10 cellular contexts compared by ENCODE assay signal in genomic region chr21:37371041-37371397, GRCh38. TPM values are rescaled to one million over a fixed set of nuclear protein-coding genes. Genes with fewer than 3 reads are reported as not detected.
DNase-seq lines count a peak whose midpoint lies in the region; ATAC-seq, FAIRE-seq and TF ChIP-seq lines count a peak whose summit lies in the region.
"Had no signal": no experiment of that assay in that cellular context is flagged by ENCODE, and none has a peak within 500 bp of the region (broad histone marks: within the 10 kb centered on the region; RNA-seq: fewer than 3 reads in every experiment).

No MANE protein-coding gene starts in this region.

- H3K9ac ChIP-seq in KMS-11 (no peak overlapping the region; the same call in 1 of the 2 replicates), K562 (ENCODE audit: insufficient read depth in 1 of 2, low read depth in 2 of 2, low read length in 2 of 2) (peak overlapping the region in 1 of 2 experiments; percentile 95; a peak in 2 of 4 replicates)

- DNase-seq in CD14-positive monocyte (ENCODE audit: low spot score), result no peak
- DNase-seq in K562 (ENCODE audit: extremely low read depth in 1 of 4, low spot score in 3 of 4), result no peak
- no peak for DNase-seq in natural killer cell
- DNase-seq in NCI-H2029 (lab: John Stamatoyannopoulos, UW), result no peak
- no peak for DNase-seq in substantia nigra (lab: John Stamatoyannopoulos, UW)
- DNase-seq in DMS79 (lab: John Stamatoyannopoulos, UW), result no peak
- DNase-seq: NCI-H1092, SJCRH30 had no signal

- no peak for TF ChIP-seq RAD21 in K562 (CRISPR knock-in tag; conservative IDR thresholded peaks at IDR 0.05 in 1 of 2, IDR thresholded peaks at IDR 0.05 in 1 of 2)

- H3K27ac ChIP-seq in KMS-11 (peak overlapping the region; percentile 7; the same call in 1 of the 2 replicates), K562 (ENCODE audit: extremely low read depth, low read depth, low read length) (peak overlapping the region; percentile 97), substantia nigra (ENCODE audit: low read depth, low read length, poor library complexity, severe bottlenecking) (no peak overlapping the region)
- H3K27ac ChIP-seq: SJCRH30 had no signal

- no peaks in the 10 kb centered on the region for H3K9me3 ChIP-seq in K562 (replicated peaks; ENCODE audit: control insufficient read depth, insufficient read depth, low read depth, low read length)
- H3K9me3 ChIP-seq: SJCRH30 had no signal

- H3K9me3 Mint-ChIP-seq in CD14-positive monocyte (peaks cover 0 to 1% (median 0%) of the 10 kb centered on the region in 7 donors), natural killer cell (no peaks in the 10 kb centered on the region)

- H3K4me1 Mint-ChIP-seq in CD14-positive monocyte (peaks cover 69% of the 10 kb centered on the region), natural killer cell (peaks cover 70 to 76% of the 10 kb centered on the region in 2 donors)

- peaks cover 72% of the 10 kb centered on the region for H3K4me1 ChIP-seq in KMS-11 (ENCODE audit: low read depth, poor library complexity, severe bottlenecking)
- H3K4me1 ChIP-seq in K562 (replicated peaks in 1 of 2; ENCODE audit: control insufficient read depth in 2 of 2, insufficient read depth in 2 of 2, low read length in 2 of 2), result peaks cover 18 to 38% of the 10 kb centered on the region in 2 experiments

- ATAC-seq in K562 (no peak), natural killer cell (no peak), GM21717 (IDR thresholded peaks at IDR 0.05; ENCODE audit: unreplicated experiment) (no peak)

- no TSS peak for BruUV-seq in K562 (replicated peaks; lab: Mats Ljungman, UMichigan)

- intact Hi-C loops in CD14-positive monocyte (cut with micrococcal nuclease), result loop anchor here in 1 of 2 donors (10.0 kb wide), 1 partner anchor 64 kb away; no protein-coding TSS in a partner anchor
- intact Hi-C loops in K562 (cut with micrococcal nuclease), result loop anchor here (2.0 to 10.0 kb wide), 3 partner anchors 66 to 286 kb away; partner anchors contain the start of gene VPS26C
- intact Hi-C loops in natural killer cell (cut with micrococcal nuclease), result loop anchor here (2.0 to 5.0 kb wide), 4 partner anchors 16 to 88 kb away; no protein-coding TSS in a partner anchor

- no peaks in the 10 kb centered on the region for H3K27me3 ChIP-seq in KMS-11 (ENCODE audit: insufficient read depth, low read depth)
- H3K27me3 ChIP-seq in K562 (ENCODE audit: control insufficient read depth in 2 of 2, insufficient read depth in 2 of 2, low read length in 2 of 2), result no peaks in the 10 kb centered on the region
- H3K27me3 ChIP-seq: SJCRH30 had no signal

- CTCF ChIA-PET in K562 (lab: Yijun Ruan, JAX; ENCODE audit: low intra/inter-chr PET ratio), result no interaction called here

- TF ChIP-seq EP300 in K562 (IDR thresholded peaks at IDR 0.05; ENCODE audit: low read length), result no peak

- H4K20me1 ChIP-seq in KMS-11 (ENCODE audit: insufficient read depth) (peaks cover 69% of the 10 kb centered on the region), K562 (replicated peaks; ENCODE audit: control insufficient read depth, insufficient read depth, low read length) (peaks cover 23% of the 10 kb centered on the region)

- peak overlapping the region in 6 of 7 donors; percentile 35 to 96 (median 88) for H3K27ac Mint-ChIP-seq in CD14-positive monocyte
- peak overlapping the region; percentile 97 for H3K27ac Mint-ChIP-seq in natural killer cell

- no peak for FAIRE-seq in K562 (lab: Jason Lieb, UNC)

- no peaks in the 10 kb centered on the region for H3K9me1 ChIP-seq in K562 (ENCODE audit: control insufficient read depth, insufficient read depth, low read length)

- H3K27me3 Mint-ChIP-seq in CD14-positive monocyte (ENCODE audit: low read depth in 3 of 3) (no peaks in the 10 kb centered on the region), natural killer cell (ENCODE audit: low read depth in 2 of 2) (no peaks in the 10 kb centered on the region)

- H3K4me3 ChIP-seq in KMS-11 (IDR thresholded peaks at IDR 0.05; ENCODE audit: insufficient read depth, low read depth, low read length) (no peak overlapping the region), K562 (peak overlapping the region; percentile 88)
- H3K4me3 ChIP-seq: SJCRH30 had no signal

- H3K79me2 ChIP-seq in KMS-11 (ENCODE audit: insufficient read depth, low read depth) (peaks cover 83% of the 10 kb centered on the region), K562 (ENCODE audit: control insufficient read depth, insufficient read depth, low read length) (peaks cover 95% of the 10 kb centered on the region)

- H3K36me3 Mint-ChIP-seq in CD14-positive monocyte, result peaks cover 0 to 3% of the 10 kb centered on the region in 2 donors
- peaks cover 7% of the 10 kb centered on the region for H3K36me3 Mint-ChIP-seq in natural killer cell

- WGBS in K562 (ENCODE audit: insufficient coverage, low coverage, missing lambda C conversion rate), result 28% methylated on average over 2 of the region's 2 CpGs

- H3K36me3 ChIP-seq in KMS-11 (ENCODE audit: insufficient read depth), result no peaks in the 10 kb centered on the region
- peaks cover 10% of the 10 kb centered on the region; the same call in 2 of the 3 replicates for H3K36me3 ChIP-seq in K562 (ENCODE audit: control insufficient read depth, insufficient read depth, low read length)
- H3K36me3 ChIP-seq: SJCRH30 had no signal

- POLR2A ChIA-PET in K562 (lab: Yijun Ruan, JAX), result interaction anchor here (0.8 to 10.5 kb wide), 7 partner anchors 12 to 303 kb away, joined by 3 to 109 read pairs (median 4); no protein-coding TSS in a partner anchor

- H2AFZ ChIP-seq in KMS-11 (ENCODE audit: low read depth) (no peak overlapping the region), K562 (ENCODE audit: low read depth, low read length) (no peak overlapping the region)

- no peak for TF ChIP-seq POLR2A in K562 (conservative IDR thresholded peaks at IDR 0.05)

- no peak for TF ChIP-seq CTCF in CD14-positive monocyte (IDR thresholded peaks at IDR 0.05)
- TF ChIP-seq CTCF in KMS-11 (conservative IDR thresholded peaks at IDR 0.05; ENCODE audit: low read depth, low read length), result no peak
- TF ChIP-seq CTCF in K562 (IDR thresholded peaks at IDR 0.05 in 2 of 3, conservative IDR thresholded peaks at IDR 0.05 in 1 of 3; ENCODE audit: insufficient read depth in 2 of 3, low read depth in 1 of 3, low read length in 3 of 3), result no peak
- no peak for TF ChIP-seq CTCF in natural killer cell (IDR thresholded peaks at IDR 0.05)

- H3K4me2 ChIP-seq in KMS-11, result peak overlapping the region; percentile 63
- peak overlapping the region; percentile 80 for H3K4me2 ChIP-seq in K562 (ENCODE audit: insufficient read depth, low read length)

- in situ Hi-C loops in K562 (cut with MboI), result no loop called here

- peak overlapping the region in 1 of 2 donors; percentile 89 for H3K4me3 Mint-ChIP-seq in CD14-positive monocyte
- peak overlapping the region; percentile 93 for H3K4me3 Mint-ChIP-seq in natural killer cell

TF ChIP-seq in K562, 482 proteins besides CTCF, POLR2A, EP300 and RAD21 (continues in another document):
- TF ChIP-seq BACH1 (tag; IDR thresholded peaks at IDR 0.05), result peak; percentile 15; the same call in 1 of the 2 replicates
- 0 out of 2 replicates have a peak, but pooled peaks have one; percentile 39 for TF ChIP-seq POLR2H (tag; IDR thresholded peaks at IDR 0.05; ENCODE audit: low read depth)
- TF ChIP-seq GABPB1 (CRISPR knock-in tag; IDR thresholded peaks at IDR 0.05), result 0 out of 2 replicates have a peak, but pooled peaks have one; percentile 0
- peak; percentile 78 for TF ChIP-seq SMARCB1 (IDR thresholded peaks at IDR 0.05; ENCODE audit: insufficient read length, low read depth)
- TF ChIP-seq SREBF1 (IDR thresholded peaks at IDR 0.05; ENCODE audit: borderline replicate concordance, low read depth, low read length), result no peak
- TF ChIP-seq BRD4 (IDR thresholded peaks at IDR 0.05), result 0 out of 2 replicates have a peak, but pooled peaks have one; percentile 2
- no peak for TF ChIP-seq EZH2 (IDR thresholded peaks at IDR 0.05; ENCODE audit: borderline replicate concordance, low read depth, low read length)
- no peak for TF ChIP-seq SMAD3 (CRISPR knock-in tag; conservative IDR thresholded peaks at IDR 0.05)
- TF ChIP-seq ZBTB8A (IDR thresholded peaks at IDR 0.05; ENCODE audit: partially characterized antibody), result no peak
- TF ChIP-seq DPF2 (IDR thresholded peaks at IDR 0.05), result peak; percentile 28; the same call in 1 of the 2 replicates
- no peak for TF ChIP-seq CEBPG (CRISPR knock-in tag; IDR thresholded peaks at IDR 0.05)
- TF ChIP-seq CEBPG (tag; conservative IDR thresholded peaks at IDR 0.05 in 1 of 2, IDR thresholded peaks at IDR 0.05 in 1 of 2), result peak; percentile 58 to 62

RNA-seq across cellular contexts. Expression of gene DYRK1A, which starts 4.4 kb away (rescaled TPM):
- polyA plus RNA-seq in CD14-positive monocyte (1 to 10 TPM; 1.8 to 2.4 TPM), K562 (2011; rRNA removed) (59.9 and 65.9 TPM in 2 replicates), K562 (2014; fragmentation: Illumina TruSeq; extraction: Trizol) (35.5 and 36.5 TPM in 2 replicates), K562 (2014; fragmentation: Nextera tagmentation; extraction: Ambion mirVana) (10 to 100 TPM in 1 of 2 experiments, 1 to 10 TPM in 1; 3.7 to 13.2 TPM), K562 (2014; rRNA removed) (29.1 and 32.7 TPM in 2 replicates)
- total RNA-seq in K562 (2011; cell fraction: chromatin; rRNA removed; ENCODE audit: low replicate concordance), result 104 and 251 TPM in 2 replicates
- 52.7 and 60.7 TPM in 2 replicates for total RNA-seq in K562 (2011; cell fraction: nucleolus; rRNA removed)
- 126 and 183 TPM in 2 replicates for total RNA-seq in K562 (2011; cell fraction: nucleoplasm; rRNA removed)
- total RNA-seq in K562 (2014; rRNA removed) (40.2 and 42.3 TPM in 2 replicates), K562 (2014; rRNA removed; fragmentation: Illumina TruSeq; extraction: Trizol) (58.9 and 66.8 TPM in 2 replicates), K562 (2015; rRNA removed; fragmentation: Illumina TruSeq; extraction: Trizol) (55.3 and 57.7 TPM in 2 replicates), K562 (2021) (55.8 and 64.8 TPM in 2 replicates), natural killer cell (100 to 1,000 TPM; 149 to 166 (median 153) TPM)
- polyA plus RNA-seq in K562 (2011; cell fraction: cytosol; rRNA removed), result 49.8 and 58.2 TPM in 2 replicates
- 116 and 121 TPM in 2 replicates for polyA plus RNA-seq in K562 (2011; cell fraction: nucleus; rRNA removed)
- 20.9 and 26.2 TPM in 2 replicates for polyA plus RNA-seq in K562 (2012)
- polyA minus RNA-seq in K562 (2011; rRNA and poly(A)+ RNA removed), result 174 and 176 TPM in 2 replicates
- 62.1 and 76.3 TPM in 2 replicates for polyA minus RNA-seq in K562 (2011; cell fraction: cytosol; rRNA and poly(A)+ RNA removed)
- 102 and 169 TPM in 2 replicates for polyA minus RNA-seq in K562 (2011; cell fraction: nucleus; rRNA and poly(A)+ RNA removed)
